Comparison of ENCODE assay signal across 2 cellular contexts in the genomic region with DNA sequence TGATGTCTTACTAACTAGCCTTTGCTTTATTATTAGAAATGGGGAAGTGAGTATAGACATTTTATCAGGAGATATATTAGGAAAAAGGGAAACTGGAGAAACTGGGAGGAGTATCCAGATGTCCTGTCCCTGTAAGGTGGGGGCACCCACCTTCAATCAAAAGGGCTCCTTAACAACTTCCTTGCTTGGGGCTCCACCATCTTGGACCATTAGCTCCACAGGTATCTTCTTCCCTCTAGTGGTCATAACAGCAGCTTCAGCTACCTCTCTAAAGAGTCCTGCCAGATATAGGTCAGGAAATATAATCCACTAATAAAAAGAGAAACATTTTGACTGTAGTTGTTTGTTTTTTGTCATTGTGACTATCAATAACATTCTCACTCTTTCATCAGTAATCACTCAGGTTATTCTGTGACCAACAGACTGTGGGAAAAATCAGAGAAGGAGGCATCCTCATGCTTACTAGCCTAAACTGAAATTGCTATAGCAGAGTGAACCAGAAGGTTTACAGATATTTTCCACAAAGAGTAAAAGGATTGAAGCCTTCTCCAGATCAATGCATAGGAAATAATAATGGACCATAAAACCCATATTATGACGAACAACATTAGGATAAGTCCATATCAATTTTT.
TF ChIP-seq lines count a peak whose summit lies in the region.

No MANE protein-coding gene starts in this region.

TF ChIP-seq in GM23338, 12 proteins besides CTCF, POLR2A, EP300 and RAD21:
- no peak for TF ChIP-seq JUNB (IDR thresholded peaks at IDR 0.05; ENCODE audit: unreplicated experiment)
- TF ChIP-seq STAT1 (IDR thresholded peaks at IDR 0.05; ENCODE audit: unreplicated experiment): no peak
- TF ChIP-seq NANOG (IDR thresholded peaks at IDR 0.05; ENCODE audit: borderline replicate concordance): no peak
- TF ChIP-seq CREB1 (CRISPR knock-in tag; IDR thresholded peaks at IDR 0.05; ENCODE audit: low read depth): no peak
- TF ChIP-seq EZH2phosphoT487 (IDR thresholded peaks at IDR 0.05; ENCODE audit: unreplicated experiment): no peak
- TF ChIP-seq, protein P1, sequence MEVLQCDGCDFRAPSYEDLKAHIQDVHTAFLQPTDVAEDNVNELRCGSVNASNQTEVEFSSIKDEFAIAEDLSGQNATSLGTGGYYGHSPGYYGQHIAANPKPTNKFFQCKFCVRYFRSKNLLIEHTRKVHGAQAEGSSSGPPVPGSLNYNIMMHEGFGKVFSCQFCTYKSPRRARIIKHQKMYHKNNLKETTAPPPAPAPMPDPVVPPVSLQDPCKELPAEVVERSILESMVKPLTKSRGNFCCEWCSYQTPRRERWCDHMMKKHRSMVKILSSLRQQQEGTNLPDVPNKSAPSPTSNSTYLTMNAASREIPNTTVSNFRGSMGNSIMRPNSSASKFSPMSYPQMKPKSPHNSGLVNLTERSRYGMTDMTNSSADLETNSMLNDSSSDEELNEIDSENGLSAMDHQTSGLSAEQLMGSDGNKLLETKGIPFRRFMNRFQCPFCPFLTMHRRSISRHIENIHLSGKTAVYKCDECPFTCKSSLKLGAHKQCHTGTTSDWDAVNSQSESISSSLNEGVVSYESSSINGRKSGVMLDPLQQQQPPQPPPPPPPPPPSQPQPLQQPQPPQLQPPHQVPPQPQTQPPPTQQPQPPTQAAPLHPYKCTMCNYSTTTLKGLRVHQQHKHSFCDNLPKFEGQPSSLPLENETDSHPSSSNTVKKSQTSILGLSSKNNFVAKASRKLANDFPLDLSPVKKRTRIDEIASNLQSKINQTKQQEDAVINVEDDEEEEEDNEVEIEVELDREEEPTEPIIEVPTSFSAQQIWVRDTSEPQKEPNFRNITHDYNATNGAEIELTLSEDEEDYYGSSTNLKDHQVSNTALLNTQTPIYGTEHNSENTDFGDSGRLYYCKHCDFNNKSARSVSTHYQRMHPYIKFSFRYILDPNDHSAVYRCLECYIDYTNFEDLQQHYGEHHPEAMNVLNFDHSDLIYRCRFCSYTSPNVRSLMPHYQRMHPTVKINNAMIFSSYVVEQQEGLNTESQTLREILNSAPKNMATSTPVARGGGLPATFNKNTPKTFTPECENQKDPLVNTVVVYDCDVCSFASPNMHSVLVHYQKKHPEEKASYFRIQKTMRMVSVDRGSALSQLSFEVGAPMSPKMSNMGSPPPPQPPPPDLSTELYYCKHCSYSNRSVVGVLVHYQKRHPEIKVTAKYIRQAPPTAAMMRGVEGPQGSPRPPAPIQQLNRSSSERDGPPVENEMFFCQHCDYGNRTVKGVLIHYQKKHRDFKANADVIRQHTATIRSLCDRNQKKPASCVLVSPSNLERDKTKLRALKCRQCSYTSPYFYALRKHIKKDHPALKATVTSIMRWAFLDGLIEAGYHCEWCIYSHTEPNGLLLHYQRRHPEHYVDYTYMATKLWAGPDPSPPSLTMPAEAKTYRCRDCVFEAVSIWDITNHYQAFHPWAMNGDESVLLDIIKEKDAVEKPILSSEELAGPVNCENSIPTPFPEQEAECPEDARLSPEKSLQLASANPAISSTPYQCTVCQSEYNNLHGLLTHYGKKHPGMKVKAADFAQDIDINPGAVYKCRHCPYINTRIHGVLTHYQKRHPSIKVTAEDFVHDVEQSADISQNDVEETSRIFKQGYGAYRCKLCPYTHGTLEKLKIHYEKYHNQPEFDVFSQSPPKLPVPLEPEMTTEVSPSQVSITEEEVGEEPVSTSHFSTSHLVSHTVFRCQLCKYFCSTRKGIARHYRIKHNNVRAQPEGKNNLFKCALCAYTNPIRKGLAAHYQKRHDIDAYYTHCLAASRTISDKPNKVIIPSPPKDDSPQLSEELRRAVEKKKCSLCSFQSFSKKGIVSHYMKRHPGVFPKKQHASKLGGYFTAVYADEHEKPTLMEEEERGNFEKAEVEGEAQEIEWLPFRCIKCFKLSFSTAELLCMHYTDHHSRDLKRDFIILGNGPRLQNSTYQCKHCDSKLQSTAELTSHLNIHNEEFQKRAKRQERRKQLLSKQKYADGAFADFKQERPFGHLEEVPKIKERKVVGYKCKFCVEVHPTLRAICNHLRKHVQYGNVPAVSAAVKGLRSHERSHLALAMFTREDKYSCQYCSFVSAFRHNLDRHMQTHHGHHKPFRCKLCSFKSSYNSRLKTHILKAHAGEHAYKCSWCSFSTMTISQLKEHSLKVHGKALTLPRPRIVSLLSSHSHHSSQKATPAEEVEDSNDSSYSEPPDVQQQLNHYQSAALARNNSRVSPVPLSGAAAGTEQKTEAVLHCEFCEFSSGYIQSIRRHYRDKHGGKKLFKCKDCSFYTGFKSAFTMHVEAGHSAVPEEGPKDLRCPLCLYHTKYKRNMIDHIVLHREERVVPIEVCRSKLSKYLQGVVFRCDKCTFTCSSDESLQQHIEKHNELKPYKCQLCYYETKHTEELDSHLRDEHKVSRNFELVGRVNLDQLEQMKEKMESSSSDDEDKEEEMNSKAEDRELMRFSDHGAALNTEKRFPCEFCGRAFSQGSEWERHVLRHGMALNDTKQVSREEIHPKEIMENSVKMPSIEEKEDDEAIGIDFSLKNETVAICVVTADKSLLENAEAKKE (CRISPR knock-in tag; IDR thresholded peaks at IDR 0.05): peak; percentile 24; the same call in 1 of the 2 replicates
- TF ChIP-seq, protein P2, sequence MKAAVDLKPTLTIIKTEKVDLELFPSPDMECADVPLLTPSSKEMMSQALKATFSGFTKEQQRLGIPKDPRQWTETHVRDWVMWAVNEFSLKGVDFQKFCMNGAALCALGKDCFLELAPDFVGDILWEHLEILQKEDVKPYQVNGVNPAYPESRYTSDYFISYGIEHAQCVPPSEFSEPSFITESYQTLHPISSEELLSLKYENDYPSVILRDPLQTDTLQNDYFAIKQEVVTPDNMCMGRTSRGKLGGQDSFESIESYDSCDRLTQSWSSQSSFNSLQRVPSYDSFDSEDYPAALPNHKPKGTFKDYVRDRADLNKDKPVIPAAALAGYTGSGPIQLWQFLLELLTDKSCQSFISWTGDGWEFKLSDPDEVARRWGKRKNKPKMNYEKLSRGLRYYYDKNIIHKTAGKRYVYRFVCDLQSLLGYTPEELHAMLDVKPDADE (IDR thresholded peaks at IDR 0.05): no peak

TF ChIP-seq in GM12878, 131 proteins besides CTCF, POLR2A, EP300 and RAD21:
- TF ChIP-seq SMC3 (IDR thresholded peaks at IDR 0.05; ENCODE audit: borderline replicate concordance, low read length) (peak; percentile 58; the same call in 1 of the 2 replicates), YY1 (IDR thresholded peaks at IDR 0.05; ENCODE audit: low read depth, low read length) (peak; percentile 90), EED (IDR thresholded peaks at IDR 0.05; ENCODE audit: low read depth) (no peak)
